8 cellular contexts compared by ENCODE assay signal in genomic region chr4:74364649-74365491, GRCh38. TPM values are rescaled to one million over a fixed set of nuclear protein-coding genes. Genes with fewer than 3 reads are reported as not detected.
DNase-seq lines count a peak whose midpoint lies in the region; ATAC-seq and TF ChIP-seq lines count a peak whose summit lies in the region.

A gene with protein sequence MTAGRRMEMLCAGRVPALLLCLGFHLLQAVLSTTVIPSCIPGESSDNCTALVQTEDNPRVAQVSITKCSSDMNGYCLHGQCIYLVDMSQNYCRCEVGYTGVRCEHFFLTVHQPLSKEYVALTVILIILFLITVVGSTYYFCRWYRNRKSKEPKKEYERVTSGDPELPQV (plus strand): TSS chr4:74365145. CDS start chr4:74365309, 164 bp downstream.

- H3K27ac Mint-ChIP-seq in CD14-positive monocyte: peak within 1 kb of the TSS; percentile 72 to 93 (median 83)

- peaks cover 2 to 8% (median 8%) of the 10 kb centered on the region in 3 donors for H3K27me3 Mint-ChIP-seq in CD14-positive monocyte (ENCODE audit: low read depth in 3 of 3)

- POLR2A ChIA-PET in OCI-LY7 (lab: Charles Lee): no interaction called here

- H3K4me2 ChIP-seq in OCI-LY7 (ENCODE audit: low read length): no peak within 1 kb of the TSS

- TF ChIP-seq CTCF in CD14-positive monocyte (IDR thresholded peaks at IDR 0.05) (no peak), astrocyte of the spinal cord (IDR thresholded peaks at IDR 0.05; ENCODE audit: low read depth, low read length) (no peak), OCI-LY7 (conservative IDR thresholded peaks at IDR 0.05; ENCODE audit: low read length) (no peak)

- H3K27ac ChIP-seq in skeletal muscle tissue (ENCODE audit: low read depth, low read length): no peak within 1 kb of the TSS
- H3K27ac ChIP-seq in OCI-LY7 (ENCODE audit: low read depth, low read length, poor library complexity, severe bottlenecking): no peak within 1 kb of the TSS

- H3K36me3 ChIP-seq in skeletal muscle tissue (ENCODE audit: control insufficient read depth in 3 of 3, insufficient read depth in 3 of 3, low read length in 3 of 3) (no peaks in the 10 kb centered on the region), OCI-LY7 (ENCODE audit: insufficient read depth, low read length) (no peaks in the 10 kb centered on the region)

- intact Hi-C loops in CD14-positive monocyte (cut with micrococcal nuclease) (loop anchor here in 1 of 2 donors (5.0 kb wide), 1 partner anchor 43 kb away; no protein-coding TSS in a partner anchor), OCI-LY7 (cut with micrococcal nuclease; ENCODE audit: unreplicated experiment) (no loop called here)

- H3K4me1 ChIP-seq in skeletal muscle tissue (ENCODE audit: control insufficient read depth in 3 of 3, insufficient read depth in 3 of 3, low read length in 3 of 3): peaks cover 9 to 12% (median 10%) of the 10 kb centered on the region in 3 donors
- no peaks in the 10 kb centered on the region for H3K4me1 ChIP-seq in OCI-LY7 (ENCODE audit: insufficient read depth, low read length, poor library complexity, severe bottlenecking)

- BruUV-seq in OCI-LY7 (replicated peaks; lab: Mats Ljungman, UMichigan): no TSS peak

- peak; percentile 37 for ATAC-seq in GM19452 (IDR thresholded peaks at IDR 0.05; ENCODE audit: unreplicated experiment)

- H3K4me3 Mint-ChIP-seq in CD14-positive monocyte: peak within 1 kb of the TSS; percentile 88 to 94

- H3K36me3 Mint-ChIP-seq in CD14-positive monocyte: no peaks in the 10 kb centered on the region

- H3K27me3 ChIP-seq in skeletal muscle tissue (ENCODE audit: control insufficient read depth in 3 of 3, insufficient read depth in 3 of 3, low read length in 3 of 3): peaks cover 9 to 17% (median 10%) of the 10 kb centered on the region in 3 donors

- peaks cover 41% of the 10 kb centered on the region for H3K4me1 Mint-ChIP-seq in CD14-positive monocyte

- CTCF ChIA-PET in OCI-LY7 (lab: Charles Lee; ENCODE audit: unreplicated experiment): no interaction called here

- no peaks in the 10 kb centered on the region for H3K79me2 ChIP-seq in OCI-LY7 (ENCODE audit: insufficient read depth, low read depth, low read length)

- in situ Hi-C loops in astrocyte of the spinal cord (cut with HindIII; ENCODE audit: low sequenced_read_pairs): no loop called here

- no peaks in the 10 kb centered on the region for H4K20me1 ChIP-seq in OCI-LY7 (ENCODE audit: insufficient read depth, low read length)

- no peaks in the 10 kb centered on the region for H3K9me2 ChIP-seq in OCI-LY7 (ENCODE audit: insufficient read depth, low read length)

- no peaks in the 10 kb centered on the region for H3K9me3 ChIP-seq in iPS-18c (ENCODE audit: control insufficient read depth, insufficient read depth, low read length)
- no peaks in the 10 kb centered on the region for H3K9me3 ChIP-seq in skeletal muscle tissue (ENCODE audit: control insufficient read depth in 3 of 3, low read length in 3 of 3)
- no peaks in the 10 kb centered on the region for H3K9me3 ChIP-seq in OCI-LY7 (ENCODE audit: low read length)

- H3K9me3 Mint-ChIP-seq in CD14-positive monocyte: peaks cover 0 to 6% (median 0%) of the 10 kb centered on the region in 7 donors

- peak; percentile 70 for DNase-seq in CD14-positive monocyte (ENCODE audit: low spot score)
- DNase-seq in HuH-7.5 (ENCODE audit: low spot score): peak; percentile 16
- peak; percentile 50 for DNase-seq in astrocyte of the spinal cord (ENCODE audit: low read depth, low spot score)
- DNase-seq in OCI-LY7 (ENCODE audit: low spot score): no peak
- no peak for DNase-seq in activated CD4-positive, CD25-positive, alpha-beta regulatory T cell (lab: John Stamatoyannopoulos, UW)

- H2AFZ ChIP-seq in OCI-LY7 (ENCODE audit: low read length): no peak within 1 kb of the TSS

- peak within 1 kb of the TSS in 1 of 3 donors; percentile 33 for H3K9ac ChIP-seq in skeletal muscle tissue (ENCODE audit: low read depth in 1 of 3, low read length in 3 of 3)

- H3K4me3 ChIP-seq in astrocyte of the spinal cord (ENCODE audit: low read depth, low read length): peak within 1 kb of the TSS; percentile 51
- H3K4me3 ChIP-seq in iPS-18c (ENCODE audit: insufficient read depth, low read depth, low read length): peak within 1 kb of the TSS; percentile 72
- H3K4me3 ChIP-seq in skeletal muscle tissue (ENCODE audit: low read length in 3 of 3): peak within 1 kb of the TSS; percentile 27 to 59 (median 59)
- H3K4me3 ChIP-seq in OCI-LY7 (ENCODE audit: low read depth, low read length, poor library complexity, severe bottlenecking): no peak within 1 kb of the TSS

RNA-seq across cellular contexts. Expression of the gene that starts here (rescaled TPM):
- 1 to 10 TPM; 2.7 to 8.2 TPM for polyA plus RNA-seq in CD14-positive monocyte
- total RNA-seq in skeletal muscle tissue: not detected
- total RNA-seq in OCI-LY7 (2014; rRNA removed; shearing (Covaris generic)): not detected in 2 replicates
- total RNA-seq in OCI-LY7 (2022): not detected in 2 replicates

Comparison
In these comparisons a context has a peak if more than half of its experiments do, and no peak if none do; other contexts are left out.
1. DNase-seq: peak in CD14-positive monocyte (single experiment), HuH-7.5 (single experiment) and astrocyte of the spinal cord (single experiment); none in OCI-LY7 (single experiment) and activated CD4-positive, CD25-positive, alpha-beta regulatory T cell (0 of 4).